In the genomic region with DNA sequence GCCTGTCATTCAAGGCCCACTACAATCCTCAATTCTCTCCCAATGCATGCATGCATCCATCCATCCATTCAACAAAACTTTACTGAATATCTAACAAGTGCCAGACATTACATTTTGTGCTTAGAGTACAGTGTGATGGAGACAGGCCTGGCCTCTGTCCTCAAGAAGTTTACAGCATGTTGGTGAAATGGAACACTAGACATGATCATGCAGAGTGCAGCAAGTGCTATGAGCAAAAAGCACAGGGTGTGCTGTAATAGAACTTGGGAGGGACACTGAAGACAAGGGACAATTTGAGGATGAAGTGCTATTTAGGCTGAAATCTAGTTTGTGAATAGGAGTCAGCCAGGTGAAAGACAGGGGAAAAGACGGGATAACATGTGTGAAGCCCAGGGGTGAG, we compare ENCODE assay signal across 36 cellular contexts.
"Had no signal": no experiment of that assay in that cellular context is flagged by ENCODE, and none has a peak within 500 bp of the region (broad histone marks: within the 10 kb centered on the region; RNA-seq: fewer than 3 reads in every experiment).

No MANE protein-coding gene starts in this region.

- H3K27me3 Mint-ChIP-seq: activated CD4-positive, alpha-beta memory T cell treated with anti-CD3 and anti-CD28 coated beads for 36 hours; T-helper 17 cell had no signal

- H3K4me3 Mint-ChIP-seq: activated CD4-positive, alpha-beta memory T cell treated with anti-CD3 and anti-CD28 coated beads for 36 hours; activated CD4-positive, alpha-beta T cell treated with anti-CD3 and anti-CD28 coated beads for 36 hours; activated CD4-positive, alpha-beta T cell treated with anti-CD3 and anti-CD28 coated beads, Interleukin-2, amount 10 ng/mL, durations not matched to agents 24 days and 14 days; activated CD8-positive, alpha-beta memory T cell treated with anti-CD3 and anti-CD28 coated beads, Interleukin-2, amount 10 ng/mL, durations not matched to agents 7 days and 5 days; activated CD8-positive, alpha-beta T cell treated with anti-CD3 and anti-CD28 coated beads, Interleukin-2, amount 10 ng/mL, durations not matched to agents 7 days and 5 days; activated naive CD4-positive, alpha-beta T cell treated with anti-CD3 and anti-CD28 coated beads, Interleukin-2, amount 10 ng/mL, durations not matched to agents 7 days and 5 days; activated naive CD8-positive, alpha-beta T cell treated with anti-CD3 and anti-CD28 coated beads, Interleukin-2, amount 10 ng/mL, durations not matched to agents 7 days and 5 days; activated T-cell treated with anti-CD3 and anti-CD28 coated beads, Interleukin-2, amount 50 U/mL, for 72 hours; dendritic cell treated with granulocyte-macrophage colony-stimulating factor and Interleukin-4, amounts not matched to agents 40 ng/mL and 50 ng/mL, for 4 days; endodermal cell; T-helper 17 cell; T-helper 2 cell treated with Interferon-gamma antibody and Interleukin-4, amounts not matched to agents 5 μg/mL and 100 μg/mL, for 36 hours had no signal

- H3K9me3 ChIP-seq: colonic mucosa, heart left ventricle had no signal

- DNase-seq: activated CD4-positive, alpha-beta memory T cell treated with anti-CD3 and anti-CD28 coated beads for 36 hours; activated CD4-positive, alpha-beta T cell treated with anti-CD3 and anti-CD28 coated beads for 36 hours; activated CD4-positive, alpha-beta T cell treated with anti-CD3 and anti-CD28 coated beads, Interleukin-2, amount 10 ng/mL, durations not matched to agents 24 days and 14 days; activated CD4-positive, CD25-positive, alpha-beta regulatory T cell; activated CD4-positive, CD25-positive, alpha-beta regulatory T cell treated with anti-CD3 and anti-CD28 coated beads, Interleukin-2, amount 50 U/mL, for 72 hours; activated CD8-positive, alpha-beta memory T cell treated with anti-CD3 and anti-CD28 coated beads, Interleukin-2, amount 10 ng/mL, durations not matched to agents 7 days and 5 days; activated CD8-positive, alpha-beta memory T cell treated with anti-CD3 and anti-CD28 coated beads, Interleukin-2, amount 50 U/mL, for 4 hours; activated CD8-positive, alpha-beta T cell treated with anti-CD3 and anti-CD28 coated beads, Interleukin-2, amount 10 ng/mL, durations not matched to agents 7 days and 5 days; activated gamma-delta T cell; activated naive CD4-positive, alpha-beta T cell; activated naive CD4-positive, alpha-beta T cell treated with anti-CD3 and anti-CD28 coated beads, Interleukin-2, amount 10 ng/mL, durations not matched to agents 7 days and 5 days; activated naive CD8-positive, alpha-beta T cell treated with anti-CD3 and anti-CD28 coated beads, Interleukin-2, amount 10 ng/mL, durations not matched to agents 7 days and 5 days; activated T-cell treated with anti-CD3 and anti-CD28 coated beads, Interleukin-2, amount 50 U/mL, for 1 hour; activated T-cell treated with anti-CD3 and anti-CD28 coated beads, Interleukin-2, amount 50 U/mL, for 72 hours; amniotic stem cell; anterior cingulate cortex; brain microvascular endothelial cell; central memory CD4-positive, alpha-beta T cell; cerebellar nuclear complex; colonic mucosa; dorsolateral prefrontal cortex; effector memory CD4-positive, alpha-beta T cell; endodermal cell; foreskin fibroblast; glutamatergic neuron; heart left ventricle; T-helper 1 cell; T-helper 17 cell; T1000 had no signal

- H3K36me3 Mint-ChIP-seq: activated CD4-positive, alpha-beta memory T cell treated with anti-CD3 and anti-CD28 coated beads for 36 hours; activated naive CD4-positive, alpha-beta T cell treated with anti-CD3 and anti-CD28 coated beads, Interleukin-2, amount 10 ng/mL, durations not matched to agents 7 days and 5 days had no signal

- ATAC-seq: activated CD4-positive, alpha-beta T cell treated with anti-CD3 and anti-CD28 coated beads for 36 hours; activated CD8-positive, alpha-beta memory T cell treated with anti-CD3 and anti-CD28 coated beads, Interleukin-2, amount 10 ng/mL, durations not matched to agents 7 days and 5 days; activated CD8-positive, alpha-beta T cell treated with anti-CD3 and anti-CD28 coated beads, Interleukin-2, amount 10 ng/mL, durations not matched to agents 7 days and 5 days; activated naive CD4-positive, alpha-beta T cell treated with anti-CD3 and anti-CD28 coated beads, Interleukin-2, amount 50 U/mL, for 72 hours; activated T-cell treated with anti-CD3 and anti-CD28 coated beads, Interleukin-2, amount 50 U/mL, for 72 hours; esophagus mucosa; heart left ventricle; T-helper 17 cell had no signal

- H3K4me1 ChIP-seq: colonic mucosa, heart left ventricle had no signal

- H3K36me3 ChIP-seq: brain microvascular endothelial cell, cardiac muscle cell, colonic mucosa, heart left ventricle had no signal

- H3K9me3 Mint-ChIP-seq: activated CD4-positive, alpha-beta memory T cell treated with anti-CD3 and anti-CD28 coated beads for 36 hours; activated naive CD4-positive, alpha-beta T cell treated with anti-CD3 and anti-CD28 coated beads, Interleukin-2, amount 10 ng/mL, durations not matched to agents 7 days and 5 days; activated T-cell treated with anti-CD3 and anti-CD28 coated beads, Interleukin-2, amount 50 U/mL, for 72 hours; dendritic cell treated with granulocyte-macrophage colony-stimulating factor and Interleukin-4, amounts not matched to agents 40 ng/mL and 50 ng/mL, for 4 days; endodermal cell had no signal

- H3K27ac Mint-ChIP-seq: activated CD4-positive, alpha-beta memory T cell treated with anti-CD3 and anti-CD28 coated beads for 36 hours; activated CD4-positive, alpha-beta T cell treated with anti-CD3 and anti-CD28 coated beads for 36 hours; activated CD4-positive, alpha-beta T cell treated with anti-CD3 and anti-CD28 coated beads, Interleukin-2, amount 10 ng/mL, durations not matched to agents 24 days and 14 days; activated CD8-positive, alpha-beta memory T cell treated with anti-CD3 and anti-CD28 coated beads, Interleukin-2, amount 10 ng/mL, durations not matched to agents 7 days and 5 days; activated CD8-positive, alpha-beta T cell treated with anti-CD3 and anti-CD28 coated beads, Interleukin-2, amount 10 ng/mL, durations not matched to agents 7 days and 5 days; activated naive CD4-positive, alpha-beta T cell treated with anti-CD3 and anti-CD28 coated beads, Interleukin-2, amount 10 ng/mL, durations not matched to agents 7 days and 5 days; activated naive CD8-positive, alpha-beta T cell treated with anti-CD3 and anti-CD28 coated beads, Interleukin-2, amount 10 ng/mL, durations not matched to agents 7 days and 5 days; activated T-cell treated with anti-CD3 and anti-CD28 coated beads, Interleukin-2, amount 50 U/mL, for 72 hours; dendritic cell treated with granulocyte-macrophage colony-stimulating factor and Interleukin-4, amounts not matched to agents 40 ng/mL and 50 ng/mL, for 4 days; endodermal cell; T-helper 17 cell; T-helper 2 cell treated with Interferon-gamma antibody and Interleukin-4, amounts not matched to agents 5 μg/mL and 100 μg/mL, for 36 hours had no signal

- H3K27me3 ChIP-seq: brain microvascular endothelial cell, cardiac muscle cell, colonic mucosa, dorsolateral prefrontal cortex, heart left ventricle had no signal

- H3K4me3 ChIP-seq: cardiac muscle cell, colonic mucosa, dorsolateral prefrontal cortex, heart left ventricle had no signal

- H3K4me1 Mint-ChIP-seq: activated CD8-positive, alpha-beta memory T cell treated with anti-CD3 and anti-CD28 coated beads, Interleukin-2, amount 10 ng/mL, durations not matched to agents 7 days and 5 days; activated naive CD4-positive, alpha-beta T cell treated with anti-CD3 and anti-CD28 coated beads, Interleukin-2, amount 10 ng/mL, durations not matched to agents 7 days and 5 days; activated naive CD8-positive, alpha-beta T cell treated with anti-CD3 and anti-CD28 coated beads, Interleukin-2, amount 10 ng/mL, durations not matched to agents 7 days and 5 days had no signal

- FAIRE-seq: astrocyte, frontal cortex had no signal

- H3K27ac ChIP-seq: brain microvascular endothelial cell, cardiac muscle cell, colonic mucosa, dorsolateral prefrontal cortex, heart left ventricle had no signal
